Comparison of ENCODE assay signal across 8 cellular contexts in genomic region chr2:148201075-148202004, GRCh38.
DNase-seq lines count a peak whose midpoint lies in the region; ATAC-seq and TF ChIP-seq lines count a peak whose summit lies in the region.

No MANE protein-coding gene starts in this region.

- no peak overlapping the region for H3K27ac Mint-ChIP-seq in T-helper 2 cell treated with Interferon-gamma antibody and Interleukin-4, amounts not matched to agents 5 μg/mL and 100 μg/mL, for 36 hours
- no peak overlapping the region for H3K27ac Mint-ChIP-seq in type B pancreatic cell

- no peaks in the 10 kb centered on the region for H3K36me3 ChIP-seq in lower lobe of right lung

- TF ChIP-seq CTCF in HFF-Myc (IDR thresholded peaks at IDR 0.05; ENCODE audit: low read depth, low read length, missing control alignments) (peak; percentile 54), lower lobe of right lung (IDR thresholded peaks at IDR 0.05) (peak; percentile 45), type B pancreatic cell (conservative IDR thresholded peaks at IDR 0.05) (peak; percentile 66)

- peak; percentile 4 for DNase-seq in COLO829 (ENCODE audit: low spot score)
- peak; percentile 5 for DNase-seq in HFF-Myc (ENCODE audit: extremely low read depth, low read depth)
- DNase-seq in T-helper 2 cell treated with Interferon-gamma antibody and Interleukin-4, amounts not matched to agents 5 μg/mL and 100 μg/mL, for 36 hours (ENCODE audit: low spot score): peak; percentile 11
- DNase-seq in central memory CD4-positive, alpha-beta T cell: peak; percentile 7
- DNase-seq in lower lobe of right lung: peak; percentile 70
- no peak for DNase-seq in type B pancreatic cell (ENCODE audit: extremely low spot score, unreplicated experiment)
- no peak for DNase-seq in DMS114 treated with DMSO at 0.1 percent for 48 hours (lab: John Stamatoyannopoulos, UW; ENCODE audit: unreplicated experiment)
- no peak for DNase-seq in cerebellum (ENCODE audit: low spot score)

- H3K4me1 Mint-ChIP-seq in T-helper 2 cell treated with Interferon-gamma antibody and Interleukin-4, amounts not matched to agents 5 μg/mL and 100 μg/mL, for 36 hours (ENCODE audit: low read depth): no peaks in the 10 kb centered on the region
- no peaks in the 10 kb centered on the region for H3K4me1 Mint-ChIP-seq in type B pancreatic cell (ENCODE audit: unreplicated experiment)

- no peaks in the 10 kb centered on the region for H3K9me3 ChIP-seq in lower lobe of right lung

- H3K27ac ChIP-seq in lower lobe of right lung: no peak overlapping the region

- H3K27me3 ChIP-seq in lower lobe of right lung (ENCODE audit: low read depth): no peaks in the 10 kb centered on the region

- ATAC-seq in lower lobe of right lung: peak; percentile 64 to 69

- no peaks in the 10 kb centered on the region for H3K27me3 Mint-ChIP-seq in T-helper 2 cell treated with Interferon-gamma antibody and Interleukin-4, amounts not matched to agents 5 μg/mL and 100 μg/mL, for 36 hours (ENCODE audit: low read depth)
- H3K27me3 Mint-ChIP-seq in type B pancreatic cell: no peaks in the 10 kb centered on the region

- intact Hi-C loops in lower lobe of right lung (cut with DNase I): no loop called here

- H3K4me3 ChIP-seq in HFF-Myc (replicated peaks; ENCODE audit: low read depth, low read length): no peak overlapping the region
- H3K4me3 ChIP-seq in lower lobe of right lung: no peak overlapping the region

- H3K4me1 ChIP-seq in lower lobe of right lung: no peaks in the 10 kb centered on the region

- no peaks in the 10 kb centered on the region for H3K36me3 Mint-ChIP-seq in T-helper 2 cell treated with Interferon-gamma antibody and Interleukin-4, amounts not matched to agents 5 μg/mL and 100 μg/mL, for 36 hours (ENCODE audit: low read depth)
- no peaks in the 10 kb centered on the region for H3K36me3 Mint-ChIP-seq in type B pancreatic cell

- no peak overlapping the region for H3K4me3 Mint-ChIP-seq in T-helper 2 cell treated with Interferon-gamma antibody and Interleukin-4, amounts not matched to agents 5 μg/mL and 100 μg/mL, for 36 hours
- no peak overlapping the region for H3K4me3 Mint-ChIP-seq in type B pancreatic cell

- no peaks in the 10 kb centered on the region for H3K9me3 Mint-ChIP-seq in T-helper 2 cell treated with Interferon-gamma antibody and Interleukin-4, amounts not matched to agents 5 μg/mL and 100 μg/mL, for 36 hours
- H3K9me3 Mint-ChIP-seq in type B pancreatic cell: no peaks in the 10 kb centered on the region

Comparison
In these comparisons a context has a peak if more than half of its experiments do, and no peak if none do; other contexts are left out.
1. DNase-seq: peak in COLO829 (single experiment), HFF-Myc (single experiment), T-helper 2 cell treated with Interferon-gamma antibody and Interleukin-4, amounts not matched to agents 5 μg/mL and 100 μg/mL, for 36 hours (single experiment), central memory CD4-positive, alpha-beta T cell (single experiment) and lower lobe of right lung (single experiment); none in type B pancreatic cell (single experiment), DMS114 treated with DMSO at 0.1 percent for 48 hours (single experiment) and cerebellum (single experiment).
2. Peak in every context shown above with its lines, with median percentiles within 50 percentile points of each other: CTCF ChIP-seq.